29 cellular contexts compared by ENCODE assay signal in the genomic region with DNA sequence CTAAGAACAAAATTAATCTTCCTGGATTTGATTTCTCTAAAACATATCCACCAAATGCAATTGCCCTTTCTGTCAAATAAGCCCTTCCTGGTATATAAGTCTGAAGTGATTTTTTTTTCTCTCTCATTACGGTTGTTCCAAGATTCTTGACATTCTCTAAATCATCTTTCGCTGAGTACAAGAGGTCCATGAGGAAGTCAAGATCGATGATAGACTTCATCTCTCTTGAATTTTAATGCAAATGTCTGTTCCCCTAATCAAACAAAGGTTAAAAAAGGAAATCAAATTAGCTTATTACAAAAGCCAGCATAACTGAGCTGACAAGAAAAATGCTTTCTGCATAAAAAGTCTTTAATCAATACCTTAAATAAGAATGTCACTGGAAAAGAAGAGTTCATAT.
"Had no signal": no experiment of that assay in that cellular context is flagged by ENCODE, and none has a peak within 500 bp of the region (broad histone marks: within the 10 kb centered on the region; RNA-seq: fewer than 3 reads in every experiment).

No MANE protein-coding gene starts in this region.

- H3K4me3 Mint-ChIP-seq: naive thymus-derived CD8-positive, alpha-beta T cell; natural killer cell treated with Interleukin-12 subunit alpha and Interleukin-12 subunit beta and Interleukin-15 and Interleukin-18, amount 100 ng/mL, for 72 hours; nephron progenitor cell; neural crest cell; stimulated activated effector memory CD8-positive, alpha-beta T cell treated with anti-CD3 and anti-CD28 coated beads, Interleukin-12 subunit alpha, Interleukin-12 subunit beta, amount 100 ng/mL, for 72 hours; stimulated activated naive B cell treated with anti-CD40 and anti-IgM and Interleukin-4, amounts not matched to agents 10 μg/mL and 1 μg/mL and 100 μg/mL, for 72 hours; stimulated activated naive CD8-positive, alpha-beta T cell treated with anti-CD3 and anti-CD28 coated beads, Interleukin-15, Interleukin-2, amounts not matched to agents 100 ng/mL and 50 ng/mL, for 24 hours had no signal

- DNase-seq: naive thymus-derived CD8-positive, alpha-beta T cell; nephron progenitor cell; occipital lobe; ovary; posterior cingulate gyrus; psoas muscle; right cardiac atrium; right lobe of liver; sigmoid colon; small intestine; stimulated activated CD4-positive, alpha-beta T cell treated with anti-CD3 and anti-CD28 coated beads, Interleukin-15, amount 100 ng/mL, for 24 hours; stimulated activated CD4-positive, alpha-beta T cell treated with anti-CD3 and anti-CD28 coated beads, Interleukin-2, amount 100 ng/mL, for 24 hours; stimulated activated CD4-positive, alpha-beta T cell treated with anti-CD3 and anti-CD28 coated beads, Interleukin-2, amount 100 ng/mL, for 48 hours; stimulated activated CD4-positive, alpha-beta T cell treated with anti-CD3 and anti-CD28 coated beads, Interleukin-4, amount 100 ng/mL, for 24 hours; stimulated activated naive B cell treated with anti-CD40 and anti-IgM and Interleukin-4, amounts not matched to agents 10 μg/mL and 1 μg/mL and 100 μg/mL, for 72 hours; stimulated activated naive CD4-positive, alpha-beta T cell treated with Interleukin-2 at 50 U/mL for 16 hours; stomach; thyroid gland; trophoblast cell; upper lobe of left lung had no signal

- H3K4me1 ChIP-seq: parathyroid adenoma, psoas muscle, right lobe of liver, thyroid gland, upper lobe of left lung had no signal

- H3K9me3 ChIP-seq: ovary, psoas muscle, right lobe of liver, sigmoid colon, stomach, thoracic aorta, thyroid gland, tibial nerve, upper lobe of left lung, vagina had no signal

- H2AFZ ChIP-seq: parathyroid adenoma had no signal

- H3K79me2 ChIP-seq: parathyroid adenoma had no signal

- H3K27me3 Mint-ChIP-seq: natural killer cell treated with Interleukin-12 subunit alpha and Interleukin-12 subunit beta and Interleukin-15 and Interleukin-18, amount 100 ng/mL, for 72 hours; progenitor cell of endocrine pancreas; stimulated activated naive CD8-positive, alpha-beta T cell treated with anti-CD3 and anti-CD28 coated beads, Interleukin-15, Interleukin-2, amounts not matched to agents 100 ng/mL and 50 ng/mL, for 24 hours had no signal

- H3K9ac ChIP-seq: parathyroid adenoma had no signal

- H3K27ac ChIP-seq: ovary, parathyroid adenoma, psoas muscle, right lobe of liver, sigmoid colon, stomach, thoracic aorta, thyroid gland, tibial nerve, upper lobe of left lung, vagina had no signal

- H3K36me3 ChIP-seq: ovary, right lobe of liver, sigmoid colon, stomach, thoracic aorta, thyroid gland, tibial nerve, upper lobe of left lung, vagina had no signal

- H3K36me3 Mint-ChIP-seq: naive thymus-derived CD8-positive, alpha-beta T cell; natural killer cell treated with Interleukin-12 subunit alpha and Interleukin-12 subunit beta and Interleukin-15 and Interleukin-18, amount 100 ng/mL, for 72 hours; stimulated activated effector memory CD8-positive, alpha-beta T cell treated with anti-CD3 and anti-CD28 coated beads, Interleukin-12 subunit alpha, Interleukin-12 subunit beta, amount 100 ng/mL, for 72 hours; stimulated activated naive B cell treated with anti-CD40 and anti-IgM and Interleukin-4, amounts not matched to agents 10 μg/mL and 1 μg/mL and 100 μg/mL, for 72 hours had no signal

- H3K27ac Mint-ChIP-seq: natural killer cell treated with Interleukin-12 subunit alpha and Interleukin-12 subunit beta and Interleukin-15 and Interleukin-18, amount 100 ng/mL, for 72 hours; nephron progenitor cell; progenitor cell of endocrine pancreas; stimulated activated effector memory CD8-positive, alpha-beta T cell treated with anti-CD3 and anti-CD28 coated beads, Interleukin-12 subunit alpha, Interleukin-12 subunit beta, amount 100 ng/mL, for 72 hours; stimulated activated naive B cell treated with anti-CD40 and anti-IgM and Interleukin-4, amounts not matched to agents 10 μg/mL and 1 μg/mL and 100 μg/mL, for 72 hours; stimulated activated naive CD8-positive, alpha-beta T cell treated with anti-CD3 and anti-CD28 coated beads, Interleukin-15, Interleukin-2, amounts not matched to agents 100 ng/mL and 50 ng/mL, for 24 hours had no signal

- H3K4me3 ChIP-seq: ovary, psoas muscle, right lobe of liver, sigmoid colon, stomach, thoracic aorta, thyroid gland, tibial nerve, upper lobe of left lung, vagina had no signal

- H3K4me1 Mint-ChIP-seq: nephron progenitor cell; stimulated activated effector memory CD8-positive, alpha-beta T cell treated with anti-CD3 and anti-CD28 coated beads, Interleukin-12 subunit alpha, Interleukin-12 subunit beta, amount 100 ng/mL, for 72 hours; stimulated activated naive B cell treated with anti-CD40 and anti-IgM and Interleukin-4, amounts not matched to agents 10 μg/mL and 1 μg/mL and 100 μg/mL, for 72 hours had no signal

- H3K27me3 ChIP-seq: ovary, right lobe of liver, sigmoid colon, stomach, thyroid gland, tibial nerve, upper lobe of left lung, vagina had no signal

- H3K9me3 Mint-ChIP-seq: naive thymus-derived CD8-positive, alpha-beta T cell; natural killer cell treated with Interleukin-12 subunit alpha and Interleukin-12 subunit beta and Interleukin-15 and Interleukin-18, amount 100 ng/mL, for 72 hours; nephron progenitor cell; neural crest cell; stimulated activated effector memory CD8-positive, alpha-beta T cell treated with anti-CD3 and anti-CD28 coated beads, Interleukin-12 subunit alpha, Interleukin-12 subunit beta, amount 100 ng/mL, for 72 hours; stimulated activated naive B cell treated with anti-CD40 and anti-IgM and Interleukin-4, amounts not matched to agents 10 μg/mL and 1 μg/mL and 100 μg/mL, for 72 hours; stimulated activated naive CD8-positive, alpha-beta T cell treated with anti-CD3 and anti-CD28 coated beads, Interleukin-15, Interleukin-2, amounts not matched to agents 100 ng/mL and 50 ng/mL, for 24 hours had no signal
